In genomic region chr2:233464531-233465240, GRCh38 we compare ENCODE assay signal across 26 cellular contexts.
A peak's percentile ranks its signal among the peaks of the same experiment; 100 is the strongest.
DNase-seq lines count a peak whose midpoint lies in the region; ATAC-seq and TF ChIP-seq lines count a peak whose summit lies in the region.
"Had no signal": no experiment of that assay in that cellular context is flagged by ENCODE, and none has a peak within 500 bp of the region (broad histone marks: within the 10 kb centered on the region; RNA-seq: fewer than 3 reads in every experiment).

No MANE protein-coding gene starts in this region.

- H3K27ac ChIP-seq in endodermal cell (ENCODE audit: low read depth, low read length), result no peak overlapping the region
- peak overlapping the region; percentile 76 to 87 (median 82) for H3K27ac ChIP-seq in upper lobe of left lung
- H3K27ac ChIP-seq: 22Rv1, SJCRH30, transverse colon had no signal

- peaks cover 91% of the 10 kb centered on the region for H3K36me3 Mint-ChIP-seq in activated T-cell treated with anti-CD3 and anti-CD28 coated beads, Interleukin-2, amount 50 U/mL, for 24 hours (ENCODE audit: low read depth)
- peaks cover 46% of the 10 kb centered on the region for H3K36me3 Mint-ChIP-seq in endodermal cell (ENCODE audit: low read depth)

- no peaks in the 10 kb centered on the region for H3K9me3 ChIP-seq in endodermal cell (ENCODE audit: control insufficient read depth, low read length)
- H3K9me3 ChIP-seq in mucosa of stomach (ENCODE audit: control insufficient read depth, low read length), result no peaks in the 10 kb centered on the region
- no peaks in the 10 kb centered on the region for H3K9me3 ChIP-seq in upper lobe of left lung
- H3K9me3 ChIP-seq: mucosa of descending colon, SJCRH30, transverse colon had no signal

- H3K9ac ChIP-seq in endodermal cell (ENCODE audit: extremely low read depth, low read length, poor library complexity, severe bottlenecking), result no peak overlapping the region
- peak overlapping the region; percentile 19 for H3K9ac ChIP-seq in mucosa of stomach (ENCODE audit: low read length)

- TF ChIP-seq CTCF in endodermal cell (conservative IDR thresholded peaks at IDR 0.05) (no peak), upper lobe of left lung (IDR thresholded peaks at IDR 0.05) (no peak), omental fat pad (IDR thresholded peaks at IDR 0.05) (no peak)

- no peak overlapping the region for H3K4me3 Mint-ChIP-seq in activated T-cell treated with anti-CD3 and anti-CD28 coated beads, Interleukin-2, amount 50 U/mL, for 24 hours
- no peak overlapping the region for H3K4me3 Mint-ChIP-seq in endodermal cell
- H3K4me3 Mint-ChIP-seq: activated B cell treated with CpG ODN at 0.5 μM for 24 hours; CD4-positive, alpha-beta memory T cell; central memory CD8-positive, alpha-beta T cell; neural crest cell had no signal

- DNase-seq in activated T-cell treated with anti-CD3 and anti-CD28 coated beads, Interleukin-2, amount 50 U/mL, for 24 hours, result no peak
- no peak for DNase-seq in activated T-cell treated with anti-CD3 and anti-CD28 coated beads, Interleukin-2, amount 50 U/mL, for 48 hours
- DNase-seq in endodermal cell (no peak), upper lobe of left lung (peak in 1 of 2 donors; percentile 84), omental fat pad (ENCODE audit: low spot score) (no peak)
- no peak for DNase-seq in activated CD4-positive, alpha-beta T cell treated with anti-CD3 and anti-CD28 coated beads for 1 hour
- DNase-seq: activated B cell treated with CpG ODN at 0.5 μM for 24 hours; activated CD4-positive, alpha-beta T cell treated with anti-CD3 and anti-CD28 coated beads, Interleukin-2, amount 50 U/mL, for 48 hours; activated CD8-positive, alpha-beta memory T cell treated with anti-CD3 and anti-CD28 coated beads, Interleukin-2, amount 50 U/mL, for 48 hours; CD4-positive, alpha-beta memory T cell; dermis blood vessel endothelial cell; DMS153; KG1; MM.1S; mucosa of descending colon; NCI-H1417 treated with DMSO at 0.1 percent for 48 hours; NCI-H2081; NCI-H226; SJCRH30; transverse colon had no signal

- ATAC-seq in upper lobe of left lung (ENCODE audit: low FRiP score in 2 of 2), result peak; percentile 59 to 93
- ATAC-seq in omental fat pad (ENCODE audit: low FRiP score), result no peak
- ATAC-seq in HG03521 (IDR thresholded peaks at IDR 0.05; ENCODE audit: unreplicated experiment), result no peak
- ATAC-seq: mucosa of descending colon, Panc1 had no signal

- H3K27ac Mint-ChIP-seq in activated T-cell treated with anti-CD3 and anti-CD28 coated beads, Interleukin-2, amount 50 U/mL, for 24 hours, result peak overlapping the region; percentile 26
- peak overlapping the region; percentile 68 for H3K27ac Mint-ChIP-seq in endodermal cell
- H3K27ac Mint-ChIP-seq: activated B cell treated with CpG ODN at 0.5 μM for 24 hours had no signal

- WGBS in endodermal cell (ENCODE audit: insufficient coverage in 1 of 2, insufficient read length in 1 of 2), 2 experiments, result 92 to 96% methylated on average over 16 of the region's 16 CpGs
- 65 to 78% methylated on average over 14 to 15 of the region's 16 CpGs for WGBS in upper lobe of left lung, 2 donors

- H3K4me3 ChIP-seq in endodermal cell (ENCODE audit: low read length) (no peak overlapping the region), mucosa of stomach (ENCODE audit: low read length) (no peak overlapping the region), upper lobe of left lung (peak overlapping the region in 1 of 4 donors; percentile 26)
- H3K4me3 ChIP-seq: mucosa of descending colon, SJCRH30, transverse colon had no signal

- H3K27me3 ChIP-seq in endodermal cell (ENCODE audit: control insufficient read depth, insufficient read depth, low read length, poor library complexity, severe bottlenecking), result no peaks in the 10 kb centered on the region
- no peaks in the 10 kb centered on the region for H3K27me3 ChIP-seq in mucosa of stomach (ENCODE audit: control insufficient read depth, insufficient read depth, low read length)
- no peaks in the 10 kb centered on the region for H3K27me3 ChIP-seq in upper lobe of left lung
- H3K27me3 ChIP-seq: SJCRH30, transverse colon had no signal

- TF ChIP-seq POLR2A in upper lobe of left lung (IDR thresholded peaks at IDR 0.05), result peak in 2 of 4 donors; percentile 48 to 58

- H3K36me3 ChIP-seq in endodermal cell (ENCODE audit: control insufficient read depth, insufficient read depth, low read length), result peaks cover 8% of the 10 kb centered on the region
- peaks cover 61% of the 10 kb centered on the region for H3K36me3 ChIP-seq in mucosa of stomach (ENCODE audit: control insufficient read depth, insufficient read depth, low read length)
- peaks cover 26 to 93% (median 78%) of the 10 kb centered on the region in 4 donors for H3K36me3 ChIP-seq in upper lobe of left lung

- TF ChIP-seq EP300 in upper lobe of left lung (IDR thresholded peaks at IDR 0.05), result no peak

- H3K27me3 Mint-ChIP-seq in activated T-cell treated with anti-CD3 and anti-CD28 coated beads, Interleukin-2, amount 50 U/mL, for 24 hours, result no peaks in the 10 kb centered on the region
- H3K27me3 Mint-ChIP-seq in endodermal cell (ENCODE audit: insufficient read depth), result no peaks in the 10 kb centered on the region
- H3K27me3 Mint-ChIP-seq: activated B cell treated with CpG ODN at 0.5 μM for 24 hours; CD4-positive, alpha-beta memory T cell; central memory CD8-positive, alpha-beta T cell had no signal

- H3K4me1 Mint-ChIP-seq in activated T-cell treated with anti-CD3 and anti-CD28 coated beads, Interleukin-2, amount 50 U/mL, for 24 hours (ENCODE audit: low read depth), result no peaks in the 10 kb centered on the region
- H3K4me1 Mint-ChIP-seq in endodermal cell, result no peaks in the 10 kb centered on the region
- H3K4me1 Mint-ChIP-seq: activated B cell treated with CpG ODN at 0.5 μM for 24 hours, neural crest cell had no signal

- H3K4me1 ChIP-seq in endodermal cell (ENCODE audit: control insufficient read depth, insufficient read depth, low read length) (no peaks in the 10 kb centered on the region), mucosa of stomach (ENCODE audit: control insufficient read depth, insufficient read depth, low read length) (peaks cover 51% of the 10 kb centered on the region), upper lobe of left lung (peaks cover 0 to 5% (median 2%) of the 10 kb centered on the region in 4 donors)

- no peaks in the 10 kb centered on the region for H3K9me3 Mint-ChIP-seq in activated T-cell treated with anti-CD3 and anti-CD28 coated beads, Interleukin-2, amount 50 U/mL, for 24 hours
- H3K9me3 Mint-ChIP-seq in endodermal cell, result no peaks in the 10 kb centered on the region
- H3K9me3 Mint-ChIP-seq: activated B cell treated with CpG ODN at 0.5 μM for 24 hours; central memory CD8-positive, alpha-beta T cell; neural crest cell had no signal

Comparison
In these comparisons a context has a peak if more than half of its experiments do, and no peak if none do; other contexts are left out.
1. ATAC-seq: peak in upper lobe of left lung (2 of 2); none in omental fat pad (single experiment) and HG03521 (single experiment).